ENCODE assay signal across 16 cellular contexts in genomic region chr12:124299628-124300388, GRCh38. TPM values are rescaled to one million over a fixed set of nuclear protein-coding genes. Genes with fewer than 3 reads are reported as not detected.
DNase-seq lines count a peak whose midpoint lies in the region; ATAC-seq, FAIRE-seq and TF ChIP-seq lines count a peak whose summit lies in the region.
"Had no signal": no experiment of that assay in that cellular context is flagged by ENCODE, and none has a peak within 500 bp of the region (broad histone marks: within the 10 kb centered on the region; RNA-seq: fewer than 3 reads in every experiment).

No MANE protein-coding gene starts in this region.

- POLR2A ChIA-PET in K562 (lab: Yijun Ruan, JAX) = interaction anchor here (0.6 to 0.8 kb wide), 3 partner anchors 44 to 472 kb away, joined by 3 to 4 read pairs (median 3); no protein-coding TSS in a partner anchor

- no peaks in the 10 kb centered on the region for H3K9me1 ChIP-seq in K562 (ENCODE audit: control insufficient read depth, insufficient read depth, low read length)

- H3K4me1 ChIP-seq in K562 (replicated peaks in 1 of 2; ENCODE audit: control insufficient read depth in 2 of 2, insufficient read depth in 2 of 2, low read length in 2 of 2) = peaks cover 0 to 22% of the 10 kb centered on the region in 2 experiments; a peak in 2 of 5 replicates
- no peaks in the 10 kb centered on the region for H3K4me1 ChIP-seq in osteoblast (ENCODE audit: insufficient read depth, low read length)
- peaks cover 6% of the 10 kb centered on the region for H3K4me1 ChIP-seq in endodermal cell (ENCODE audit: control insufficient read depth, insufficient read depth, low read length)

- in situ Hi-C loops in K562 (cut with MboI) = no loop called here

- no peaks in the 10 kb centered on the region for H3K36me3 Mint-ChIP-seq in natural killer cell treated with Interleukin-12 subunit alpha and Interleukin-12 subunit beta and Interleukin-15 and Interleukin-18, amount 100 ng/mL, for 72 hours
- H3K36me3 Mint-ChIP-seq in natural killer cell = no peaks in the 10 kb centered on the region
- no peaks in the 10 kb centered on the region for H3K36me3 Mint-ChIP-seq in endodermal cell (ENCODE audit: low read depth)
- H3K36me3 Mint-ChIP-seq: CD4-positive, alpha-beta memory T cell had no signal

- H3K36me3 ChIP-seq in K562 (ENCODE audit: control insufficient read depth, insufficient read depth, low read length) = no peaks in the 10 kb centered on the region
- H3K36me3 ChIP-seq in osteoblast (ENCODE audit: insufficient read depth, low read length) = no peaks in the 10 kb centered on the region
- no peaks in the 10 kb centered on the region for H3K36me3 ChIP-seq in endodermal cell (ENCODE audit: control insufficient read depth, insufficient read depth, low read length)
- H3K36me3 ChIP-seq: BE2C had no signal

- H3K27ac ChIP-seq in K562 (ENCODE audit: extremely low read depth, low read depth, low read length) = no peak overlapping the region
- H3K27ac ChIP-seq in osteoblast (ENCODE audit: low read depth, low read length) = no peak overlapping the region
- no peak overlapping the region for H3K27ac ChIP-seq in endodermal cell (ENCODE audit: low read depth, low read length)
- H3K27ac ChIP-seq: C4-2B had no signal

- TF ChIP-seq RAD21 in K562 (CRISPR knock-in tag; conservative IDR thresholded peaks at IDR 0.05 in 1 of 2, IDR thresholded peaks at IDR 0.05 in 1 of 2) = no peak

- H3K9me3 ChIP-seq in K562 (replicated peaks; ENCODE audit: control insufficient read depth, insufficient read depth, low read depth, low read length) (no peaks in the 10 kb centered on the region), osteoblast (ENCODE audit: low read depth, low read length) (no peaks in the 10 kb centered on the region), endodermal cell (ENCODE audit: control insufficient read depth, low read length) (no peaks in the 10 kb centered on the region)
- H3K9me3 ChIP-seq: BE2C had no signal

- H3K4me3 Mint-ChIP-seq in natural killer cell treated with Interleukin-12 subunit alpha and Interleukin-12 subunit beta and Interleukin-15 and Interleukin-18, amount 100 ng/mL, for 72 hours = no peak overlapping the region
- H3K4me3 Mint-ChIP-seq in natural killer cell (no peak overlapping the region), endodermal cell (no peak overlapping the region)
- H3K4me3 Mint-ChIP-seq: CD4-positive, alpha-beta memory T cell; GM23338 had no signal

- H4K20me1 ChIP-seq in K562 (replicated peaks; ENCODE audit: control insufficient read depth, insufficient read depth, low read length) (peaks cover 3% of the 10 kb centered on the region; the same call in 1 of the 2 replicates), osteoblast (ENCODE audit: insufficient read depth, low read length) (peaks cover 5% of the 10 kb centered on the region)

- 0% methylated on average over 7 of the region's 9 CpGs for WGBS in K562 (ENCODE audit: insufficient coverage, low coverage, missing lambda C conversion rate)
- WGBS in endodermal cell (ENCODE audit: insufficient coverage in 1 of 2, insufficient read length in 1 of 2), 2 experiments = 81% methylated on average over 7 to 9 of the region's 9 CpGs

- FAIRE-seq in K562 (lab: Jason Lieb, UNC) = no peak
- FAIRE-seq: A204.1, GM12878, GM18507 had no signal

- H3K9me3 Mint-ChIP-seq in natural killer cell treated with Interleukin-12 subunit alpha and Interleukin-12 subunit beta and Interleukin-15 and Interleukin-18, amount 100 ng/mL, for 72 hours = no peaks in the 10 kb centered on the region
- H3K9me3 Mint-ChIP-seq in natural killer cell (no peaks in the 10 kb centered on the region), endodermal cell (no peaks in the 10 kb centered on the region)
- H3K9me3 Mint-ChIP-seq: GM23338 had no signal

- ATAC-seq in natural killer cell treated with Interleukin-12 subunit alpha and Interleukin-12 subunit beta and Interleukin-15 and Interleukin-18, amount 100 ng/mL, for 72 hours = no peak
- no peak for ATAC-seq in natural killer cell
- ATAC-seq in K562 = no peak
- ATAC-seq in GM18867 (IDR thresholded peaks at IDR 0.05; ENCODE audit: unreplicated experiment) = no peak
- ATAC-seq: GM12878, GM23338 had no signal

- no TSS peak for BruUV-seq in K562 (replicated peaks; lab: Mats Ljungman, UMichigan)

- H3K9ac ChIP-seq in K562 (ENCODE audit: insufficient read depth in 1 of 2, low read depth in 2 of 2, low read length in 2 of 2) = no peak overlapping the region
- no peak overlapping the region for H3K9ac ChIP-seq in endodermal cell (ENCODE audit: extremely low read depth, low read length, poor library complexity, severe bottlenecking)

- no peak overlapping the region for H2AFZ ChIP-seq in K562 (ENCODE audit: low read depth, low read length)
- no peak overlapping the region for H2AFZ ChIP-seq in osteoblast (ENCODE audit: low read length)
- H2AFZ ChIP-seq: GM23338 had no signal

- TF ChIP-seq CTCF in natural killer cell (IDR thresholded peaks at IDR 0.05) = no peak
- no peak for TF ChIP-seq CTCF in K562 (IDR thresholded peaks at IDR 0.05 in 2 of 3, conservative IDR thresholded peaks at IDR 0.05 in 1 of 3; ENCODE audit: insufficient read depth in 2 of 3, low read depth in 1 of 3, low read length in 3 of 3)
- TF ChIP-seq CTCF in osteoblast (IDR thresholded peaks at IDR 0.05; ENCODE audit: extremely low read depth, low read depth, low read length) = no peak
- no peak for TF ChIP-seq CTCF in endodermal cell (conservative IDR thresholded peaks at IDR 0.05)

- no peak overlapping the region for H3K27ac Mint-ChIP-seq in natural killer cell treated with Interleukin-12 subunit alpha and Interleukin-12 subunit beta and Interleukin-15 and Interleukin-18, amount 100 ng/mL, for 72 hours
- H3K27ac Mint-ChIP-seq in natural killer cell (no peak overlapping the region), endodermal cell (no peak overlapping the region)
- H3K27ac Mint-ChIP-seq: CD4-positive, alpha-beta memory T cell; GM23338 had no signal

- CTCF ChIA-PET in K562 (lab: Yijun Ruan, JAX; ENCODE audit: low intra/inter-chr PET ratio) = no interaction called here

- TF ChIP-seq EP300 in K562 (IDR thresholded peaks at IDR 0.05; ENCODE audit: low read length) = no peak

- H3K27me3 ChIP-seq in K562 (ENCODE audit: control insufficient read depth in 2 of 2, insufficient read depth in 2 of 2, low read length in 2 of 2) (peaks cover 40 to 83% of the 10 kb centered on the region in 2 experiments; a peak in 4 of 5 replicates), osteoblast (ENCODE audit: insufficient read depth, low read length) (peaks cover 24% of the 10 kb centered on the region), endodermal cell (ENCODE audit: control insufficient read depth, insufficient read depth, low read length, poor library complexity, severe bottlenecking) (peaks cover 21% of the 10 kb centered on the region)

- peak; percentile 31 for DNase-seq in natural killer cell treated with Interleukin-12 subunit alpha and Interleukin-12 subunit beta and Interleukin-15 and Interleukin-18, amount 100 ng/mL, for 72 hours (ENCODE audit: low spot score)
- no peak for DNase-seq in natural killer cell
- no peak for DNase-seq in K562 (ENCODE audit: extremely low read depth in 1 of 4, low spot score in 3 of 4)
- DNase-seq in osteoblast (ENCODE audit: insufficient read length, low spot score, missing footprints) = peak; percentile 71
- DNase-seq in HuH-7 (ENCODE audit: low spot score) = no peak
- DNase-seq in endodermal cell = no peak
- DNase-seq: BE2C; CD4-positive, alpha-beta memory T cell; DMS79; H7 had no signal

- intact Hi-C loops in natural killer cell (cut with micrococcal nuclease) (no loop called here), K562 (cut with micrococcal nuclease) (loop anchor here (10.0 kb wide), 1 partner anchor 135 kb away; no protein-coding TSS in a partner anchor)

- H3K4me3 ChIP-seq in K562 = no peak overlapping the region
- no peak overlapping the region for H3K4me3 ChIP-seq in osteoblast (ENCODE audit: insufficient read depth, low read length)
- H3K4me3 ChIP-seq in endodermal cell (ENCODE audit: low read length) = no peak overlapping the region
- H3K4me3 ChIP-seq: GM12878, GM23338 had no signal

- no peak overlapping the region for H3K4me2 ChIP-seq in K562 (ENCODE audit: insufficient read depth, low read length)
- H3K4me2 ChIP-seq in osteoblast (ENCODE audit: insufficient read depth, low read length) = no peak overlapping the region
- H3K4me2 ChIP-seq: GM23338 had no signal

- no peak for TF ChIP-seq POLR2A in K562 (conservative IDR thresholded peaks at IDR 0.05)

- H3K4me1 Mint-ChIP-seq in natural killer cell treated with Interleukin-12 subunit alpha and Interleukin-12 subunit beta and Interleukin-15 and Interleukin-18, amount 100 ng/mL, for 72 hours (ENCODE audit: low read depth in 2 of 2) = no peaks in the 10 kb centered on the region
- no peaks in the 10 kb centered on the region for H3K4me1 Mint-ChIP-seq in natural killer cell
- H3K4me1 Mint-ChIP-seq in endodermal cell = no peaks in the 10 kb centered on the region

- peaks cover 14 to 24% of the 10 kb centered on the region in 2 donors for H3K27me3 Mint-ChIP-seq in natural killer cell treated with Interleukin-12 subunit alpha and Interleukin-12 subunit beta and Interleukin-15 and Interleukin-18, amount 100 ng/mL, for 72 hours
- H3K27me3 Mint-ChIP-seq in natural killer cell (ENCODE audit: low read depth in 2 of 2) (peaks cover 21 to 24% of the 10 kb centered on the region in 2 donors), endodermal cell (ENCODE audit: insufficient read depth) (peaks cover 32% of the 10 kb centered on the region)

- no peaks in the 10 kb centered on the region for H3K79me2 ChIP-seq in K562 (ENCODE audit: control insufficient read depth, insufficient read depth, low read length)
- no peaks in the 10 kb centered on the region for H3K79me2 ChIP-seq in osteoblast (ENCODE audit: insufficient read depth, low read length)

RNA-seq across cellular contexts. Expression of gene RFLNA, which starts 4.9 kb away (rescaled TPM):
- not detected for total RNA-seq in natural killer cell treated with Interleukin-12 subunit alpha and Interleukin-12 subunit beta and Interleukin-15 and Interleukin-18, amount 100 ng/mL, for 72 hours
- total RNA-seq in natural killer cell (under 1 TPM in 1 of 3 donors, not detected in 2; 0.85 TPM), K562 (2014; rRNA removed) (not detected in 2 replicates), K562 (2014; rRNA removed; fragmentation: Illumina TruSeq; extraction: Trizol) (not detected in 2 replicates), K562 (2015; rRNA removed; fragmentation: Illumina TruSeq; extraction: Trizol) (not detected in 2 replicates), K562 (2021) (not detected in 2 replicates), osteoblast (15.9 and 16.2 TPM in 2 replicates), endodermal cell (1 to 10 TPM; 1.2 to 2.0 TPM)
- total RNA-seq in K562 (2011; cell fraction: chromatin; rRNA removed; ENCODE audit: low replicate concordance) = not detected in 2 replicates
- total RNA-seq in K562 (2011; cell fraction: nucleolus; rRNA removed) = not detected in 2 replicates
- not detected in 2 replicates for total RNA-seq in K562 (2011; cell fraction: nucleoplasm; rRNA removed)
- polyA plus RNA-seq in K562 (2011; rRNA removed) (not detected in 2 replicates), K562 (2014; fragmentation: Illumina TruSeq; extraction: Trizol) (not detected in 2 replicates), K562 (2014; fragmentation: Nextera tagmentation; extraction: Ambion mirVana) (not detected), K562 (2014; rRNA removed) (not detected in 2 replicates)
- polyA plus RNA-seq in K562 (2011; cell fraction: cytosol; rRNA removed) = not detected in 2 replicates
- polyA plus RNA-seq in K562 (2011; cell fraction: nucleus; rRNA removed) = not detected in 2 replicates
- polyA plus RNA-seq in K562 (2012) = not detected in 2 replicates
- not detected in 2 replicates for polyA minus RNA-seq in K562 (2011; rRNA and poly(A)+ RNA removed)
- polyA minus RNA-seq in K562 (2011; cell fraction: cytosol; rRNA and poly(A)+ RNA removed) = not detected in 2 replicates
- not detected in 2 replicates for polyA minus RNA-seq in K562 (2011; cell fraction: nucleus; rRNA and poly(A)+ RNA removed)
- polyA plus RNA-seq in endodermal cell (2013, experiment 1 of 2) = 6.3 TPM
- 5.2 TPM for polyA plus RNA-seq in endodermal cell (2013, experiment 2 of 2)
- total RNA-seq: CD4-positive, alpha-beta memory T cell; GM12878 had no signal
- polyA plus RNA-seq: CD4-positive, alpha-beta memory T cell had no signal

Comparison
In these comparisons a context has a peak if more than half of its experiments do, and no peak if none do; other contexts are left out.
1. DNase-seq: peak in natural killer cell treated with Interleukin-12 subunit alpha and Interleukin-12 subunit beta and Interleukin-15 and Interleukin-18, amount 100 ng/mL, for 72 hours (single experiment) and osteoblast (single experiment); none in natural killer cell (single experiment), K562 (0 of 4), HuH-7 (single experiment) and endodermal cell (single experiment).